1 cellular context compared by ENCODE assay signal in genomic region chr1:65164101-65164500, GRCh38.
TF ChIP-seq lines count a peak whose summit lies in the region.

No MANE protein-coding gene starts in this region.

TF ChIP-seq in GM12878, 131 proteins besides CTCF, POLR2A, EP300 and RAD21:
- TF ChIP-seq ZNF687 (IDR thresholded peaks at IDR 0.05) (0 out of 2 replicates have a peak, but pooled peaks have one; percentile 33), ZBTB4 (CRISPR knock-in tag; IDR thresholded peaks at IDR 0.05) (0 out of 2 replicates have a peak, but pooled peaks have one; percentile 34), ZNF592 (IDR thresholded peaks at IDR 0.05) (peak; percentile 82; the same call in 1 of the 2 replicates)
